In the genomic region with DNA sequence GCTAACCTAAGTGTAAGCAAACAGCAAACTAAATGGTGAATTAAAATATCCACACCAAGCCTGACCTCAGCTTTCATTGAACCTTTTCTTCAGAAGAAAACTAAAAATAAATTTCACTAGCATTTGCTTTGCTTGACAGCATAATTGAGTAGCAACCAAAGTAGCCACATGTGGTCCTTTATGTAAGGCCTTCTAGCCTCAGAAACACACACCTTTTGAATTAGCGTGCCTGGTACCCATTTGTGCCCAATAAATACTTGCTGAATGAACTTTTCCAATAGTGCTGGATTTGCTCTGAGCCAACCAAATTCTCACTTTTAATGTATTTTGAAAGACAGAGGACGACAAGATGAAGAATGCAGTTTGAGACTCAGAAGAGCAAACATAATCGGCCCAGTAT, we compare ENCODE assay signal across 8 cellular contexts. TPM values are rescaled to one million over a fixed set of nuclear protein-coding genes. Genes with fewer than 3 reads are reported as not detected.
DNase-seq lines count a peak whose midpoint lies in the region; ATAC-seq and TF ChIP-seq lines count a peak whose summit lies in the region.

No MANE protein-coding gene starts in this region.

- intact Hi-C loops in ascending aorta (cut with DNase I), result loop anchor here (5.0 kb wide), 1 partner anchor 147 kb away; no protein-coding TSS in a partner anchor

- no peak overlapping the region for H3K9ac ChIP-seq in HUES6 (ENCODE audit: low read length)

- no peak for TF ChIP-seq CTCF in AG04450 (IDR thresholded peaks at IDR 0.05; ENCODE audit: low read depth, low read length)
- no peak for TF ChIP-seq CTCF in ascending aorta (IDR thresholded peaks at IDR 0.05)

- CTCF ChIA-PET in AG04450 (lab: Charles Lee), result interaction anchor here (0.6 to 5.0 kb wide), 8 partner anchors 72 to 458 kb away, joined by 3 to 32 read pairs (median 4); no protein-coding TSS in a partner anchor

- H3K27me3 ChIP-seq in AG04450 (ENCODE audit: control insufficient read depth, insufficient read depth, low read length), result no peaks in the 10 kb centered on the region
- H3K27me3 ChIP-seq in HUES6 (ENCODE audit: control insufficient read depth, insufficient read depth, low read length), result no peaks in the 10 kb centered on the region
- H3K27me3 ChIP-seq in ascending aorta, result no peaks in the 10 kb centered on the region

- no peak for ATAC-seq in GM21447 (IDR thresholded peaks at IDR 0.05; ENCODE audit: unreplicated experiment)

- H3K4me3 ChIP-seq in AG04450 (ENCODE audit: low read depth, low read length) (peak overlapping the region; percentile 83), HUES6 (ENCODE audit: low read depth, low read length) (peak overlapping the region; percentile 96), ascending aorta (peak overlapping the region; percentile 87 to 96)

- POLR2A ChIA-PET in AG04450 (lab: Yijun Ruan, JAX), result no interaction called here

- H3K4me1 ChIP-seq in HUES6 (ENCODE audit: control insufficient read depth, insufficient read depth, low read length) (peaks cover 11% of the 10 kb centered on the region), ascending aorta (peaks cover 0 to 20% of the 10 kb centered on the region in 2 donors)

- H3K36me3 ChIP-seq in HUES6 (ENCODE audit: control insufficient read depth, insufficient read depth, low read length) (no peaks in the 10 kb centered on the region), ascending aorta (no peaks in the 10 kb centered on the region)

- no peaks in the 10 kb centered on the region for H3K9me3 ChIP-seq in AG04450 (ENCODE audit: control insufficient read depth, insufficient read depth, low read length)
- H3K9me3 ChIP-seq in HUES6 (ENCODE audit: control insufficient read depth, insufficient read depth, low read depth, low read length), result no peaks in the 10 kb centered on the region
- no peaks in the 10 kb centered on the region for H3K9me3 ChIP-seq in ascending aorta

- DNase-seq in AG04450 (ENCODE audit: low read depth, low spot score) (no peak), ascending aorta (ENCODE audit: low spot score in 2 of 2) (no peak), medulla oblongata (ENCODE audit: extremely low spot score) (peak; percentile 45), putamen (ENCODE audit: low spot score) (no peak), AG20443 (ENCODE audit: low spot score) (no peak), NCI-H1694 treated with DMSO at 0.1 percent for 48 hours (lab: John Stamatoyannopoulos, UW) (no peak)

- H3K27ac ChIP-seq in AG04450 (ENCODE audit: low read depth, low read length) (no peak overlapping the region), HUES6 (ENCODE audit: low read depth, low read length) (no peak overlapping the region), ascending aorta (no peak overlapping the region)

RNA-seq across cellular contexts. Expression of a gene that starts 2.1 kb away (rescaled TPM):
- polyA plus RNA-seq in AG04450 (2011; rRNA removed), result 30.1 and 37.0 TPM in 2 replicates
- 99.5 and 144 TPM in 2 replicates for polyA minus RNA-seq in AG04450 (2011; rRNA and poly(A)+ RNA removed)
- total RNA-seq in ascending aorta, result 29.6 TPM
